Comparison of ENCODE assay signal across 23 cellular contexts in the genomic region with DNA sequence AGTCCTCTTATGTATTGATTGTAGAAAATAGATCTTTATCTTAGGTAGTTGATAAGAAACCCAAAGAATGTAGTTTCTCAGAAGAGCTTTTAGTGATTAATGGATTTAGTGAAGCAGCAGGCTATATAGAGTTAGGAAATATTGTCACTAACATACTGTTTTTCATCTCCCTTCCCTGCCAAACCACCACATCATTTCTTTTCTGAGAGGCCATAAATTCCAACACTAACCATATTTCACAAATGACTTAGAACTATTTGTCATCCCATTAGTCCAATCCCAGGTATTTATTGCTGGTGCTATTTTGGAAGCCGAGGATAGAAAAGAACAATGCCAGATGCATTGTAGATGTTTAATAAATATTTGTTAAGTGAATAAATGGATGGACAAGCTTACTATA.
"Had no signal": no experiment of that assay in that cellular context is flagged by ENCODE, and none has a peak within 500 bp of the region (broad histone marks: within the 10 kb centered on the region; RNA-seq: fewer than 3 reads in every experiment).

No MANE protein-coding gene starts in this region.

- H3K27ac ChIP-seq: esophagus muscularis mucosa, ovary, psoas muscle, suprapubic skin, transverse colon, uterus had no signal

- ATAC-seq: activated CD8-positive, alpha-beta T cell treated with anti-CD3 and anti-CD28 coated beads for 36 hours; mucosa of descending colon; psoas muscle; right cardiac atrium; stimulated activated naive CD8-positive, alpha-beta T cell treated with anti-CD3 and anti-CD28 coated beads, Interleukin-15, amount 100 ng/mL, for 72 hours had no signal

- DNase-seq: activated CD4-positive, alpha-beta T cell treated with anti-CD3 and anti-CD28 coated beads, Interleukin-2, amount 10 ng/mL, durations not matched to agents 24 days and 14 days; activated CD8-positive, alpha-beta T cell treated with anti-CD3 and anti-CD28 coated beads for 36 hours; activated naive CD4-positive, alpha-beta T cell treated with Interleukin-2 at 50 U/mL for 16 hours; activated naive CD8-positive, alpha-beta T cell treated with anti-CD3 and anti-CD28 coated beads, Interleukin-2, amount 10 ng/mL, durations not matched to agents 7 days and 5 days; activated T-cell treated with anti-CD3 and anti-CD28 coated beads, Interleukin-2, amount 50 U/mL, for 24 hours; anterior cingulate cortex; effector CD8-positive, alpha-beta T cell; mesenchymal stem cell; mucosa of descending colon; naive B cell; ovary; psoas muscle; right cardiac atrium; small intestine; stimulated activated CD4-positive, alpha-beta T cell treated with anti-CD3 and anti-CD28 coated beads, Interleukin-4, amount 100 ng/mL, for 1 hour; stimulated activated naive CD8-positive, alpha-beta T cell treated with anti-CD3 and anti-CD28 coated beads, Interleukin-15, amount 100 ng/mL, for 72 hours; T-helper 9 cell; transverse colon; uterus had no signal

- H3K27me3 ChIP-seq: esophagus muscularis mucosa, ovary, suprapubic skin, transverse colon, uterus had no signal

- H3K4me3 Mint-ChIP-seq: activated CD4-positive, alpha-beta T cell treated with anti-CD3 and anti-CD28 coated beads, Interleukin-2, amount 10 ng/mL, durations not matched to agents 24 days and 14 days; activated CD8-positive, alpha-beta T cell treated with anti-CD3 and anti-CD28 coated beads for 36 hours; activated naive CD8-positive, alpha-beta T cell treated with anti-CD3 and anti-CD28 coated beads, Interleukin-2, amount 10 ng/mL, durations not matched to agents 7 days and 5 days; activated T-cell treated with anti-CD3 and anti-CD28 coated beads, Interleukin-2, amount 50 U/mL, for 24 hours; dendritic cell treated with granulocyte-macrophage colony-stimulating factor and Interleukin-4, amounts not matched to agents 40 ng/mL and 50 ng/mL, for 4 days; naive B cell; stimulated activated naive CD8-positive, alpha-beta T cell treated with anti-CD3 and anti-CD28 coated beads, Interleukin-15, amount 100 ng/mL, for 72 hours had no signal

- H3K9me3 ChIP-seq: esophagus muscularis mucosa, mucosa of descending colon, psoas muscle, suprapubic skin, transverse colon, uterus had no signal

- H3K4me1 Mint-ChIP-seq: activated CD4-positive, alpha-beta T cell treated with anti-CD3 and anti-CD28 coated beads, Interleukin-2, amount 10 ng/mL, durations not matched to agents 24 days and 14 days; activated naive CD8-positive, alpha-beta T cell treated with anti-CD3 and anti-CD28 coated beads, Interleukin-2, amount 10 ng/mL, durations not matched to agents 7 days and 5 days; naive B cell; stimulated activated naive CD8-positive, alpha-beta T cell treated with anti-CD3 and anti-CD28 coated beads, Interleukin-15, amount 100 ng/mL, for 72 hours had no signal

- H3K4me3 ChIP-seq: esophagus muscularis mucosa, mucosa of descending colon, ovary, psoas muscle, suprapubic skin, transverse colon, uterus had no signal

- H3K27me3 Mint-ChIP-seq: activated CD4-positive, alpha-beta T cell treated with anti-CD3 and anti-CD28 coated beads, Interleukin-2, amount 10 ng/mL, durations not matched to agents 24 days and 14 days; activated T-cell treated with anti-CD3 and anti-CD28 coated beads, Interleukin-2, amount 50 U/mL, for 24 hours; dendritic cell treated with granulocyte-macrophage colony-stimulating factor and Interleukin-4, amounts not matched to agents 40 ng/mL and 50 ng/mL, for 4 days; naive B cell; stimulated activated naive CD8-positive, alpha-beta T cell treated with anti-CD3 and anti-CD28 coated beads, Interleukin-15, amount 100 ng/mL, for 72 hours had no signal

- H3K36me3 ChIP-seq: esophagus muscularis mucosa, ovary, suprapubic skin, transverse colon, uterus had no signal

- H3K36me3 Mint-ChIP-seq: activated naive CD8-positive, alpha-beta T cell treated with anti-CD3 and anti-CD28 coated beads, Interleukin-2, amount 10 ng/mL, durations not matched to agents 7 days and 5 days; naive B cell had no signal

- H3K9me3 Mint-ChIP-seq: activated CD4-positive, alpha-beta T cell treated with anti-CD3 and anti-CD28 coated beads, Interleukin-2, amount 10 ng/mL, durations not matched to agents 24 days and 14 days; activated CD8-positive, alpha-beta T cell treated with anti-CD3 and anti-CD28 coated beads for 36 hours; activated naive CD8-positive, alpha-beta T cell treated with anti-CD3 and anti-CD28 coated beads, Interleukin-2, amount 10 ng/mL, durations not matched to agents 7 days and 5 days; activated T-cell treated with anti-CD3 and anti-CD28 coated beads, Interleukin-2, amount 50 U/mL, for 24 hours; activated T-helper 2 cell treated with anti-CD3 and anti-CD28 coated beads, Interferon-gamma antibody, Interleukin-2, Interleukin-4, amounts not matched to agents 10 μg/mL and 5 μg/mL and 100 μg/mL, durations not matched to agents 14 hours and 24 hours and 36 hours; dendritic cell treated with granulocyte-macrophage colony-stimulating factor and Interleukin-4, amounts not matched to agents 40 ng/mL and 50 ng/mL, for 4 days; stimulated activated naive CD8-positive, alpha-beta T cell treated with anti-CD3 and anti-CD28 coated beads, Interleukin-15, amount 100 ng/mL, for 72 hours had no signal

- H3K27ac Mint-ChIP-seq: activated CD4-positive, alpha-beta T cell treated with anti-CD3 and anti-CD28 coated beads, Interleukin-2, amount 10 ng/mL, durations not matched to agents 24 days and 14 days; activated CD8-positive, alpha-beta T cell treated with anti-CD3 and anti-CD28 coated beads for 36 hours; activated naive CD8-positive, alpha-beta T cell treated with anti-CD3 and anti-CD28 coated beads, Interleukin-2, amount 10 ng/mL, durations not matched to agents 7 days and 5 days; activated T-cell treated with anti-CD3 and anti-CD28 coated beads, Interleukin-2, amount 50 U/mL, for 24 hours; activated T-helper 2 cell treated with anti-CD3 and anti-CD28 coated beads, Interferon-gamma antibody, Interleukin-2, Interleukin-4, amounts not matched to agents 10 μg/mL and 5 μg/mL and 100 μg/mL, durations not matched to agents 14 hours and 24 hours and 36 hours; dendritic cell treated with granulocyte-macrophage colony-stimulating factor and Interleukin-4, amounts not matched to agents 40 ng/mL and 50 ng/mL, for 4 days; naive B cell; stimulated activated naive CD8-positive, alpha-beta T cell treated with anti-CD3 and anti-CD28 coated beads, Interleukin-15, amount 100 ng/mL, for 72 hours had no signal
